In the genomic region with DNA sequence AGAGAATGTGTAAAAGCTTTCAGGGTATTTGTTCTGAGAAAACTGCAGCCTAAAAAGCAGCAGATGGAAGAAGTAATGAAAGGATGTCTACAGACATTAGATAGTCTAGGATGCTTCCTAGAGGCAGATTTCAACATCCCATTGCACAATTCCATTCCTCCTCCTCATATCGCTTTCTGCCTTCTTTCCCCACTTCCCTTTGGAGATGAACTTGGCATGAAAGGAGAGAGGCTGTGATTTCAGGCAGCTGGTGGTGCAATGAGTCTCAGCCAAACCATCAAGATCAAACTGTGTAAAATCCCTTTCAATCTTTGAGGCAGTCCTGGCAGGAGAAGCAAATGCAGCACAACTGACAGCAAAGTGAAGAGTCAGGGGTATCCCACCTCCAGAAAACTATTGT, we compare ENCODE assay signal across 12 cellular contexts.
DNase-seq lines count a peak whose midpoint lies in the region; ATAC-seq and TF ChIP-seq lines count a peak whose summit lies in the region.
"Had no signal": no experiment of that assay in that cellular context is flagged by ENCODE, and none has a peak within 500 bp of the region (broad histone marks: within the 10 kb centered on the region; RNA-seq: fewer than 3 reads in every experiment).

No MANE protein-coding gene starts in this region.

- H3K9me3 ChIP-seq in neural progenitor cell (ENCODE audit: low read depth): no peaks in the 10 kb centered on the region
- H3K9me3 ChIP-seq in SJCRH30 (replicated peaks): no peaks in the 10 kb centered on the region
- H3K9me3 ChIP-seq: SJSA1 had no signal

- H3K4me3 ChIP-seq in AG10803 (ENCODE audit: low read length): no peak overlapping the region
- H3K4me3 ChIP-seq in epithelial cell of proximal tubule (ENCODE audit: low read depth, low read length): no peak overlapping the region
- H3K4me3 ChIP-seq in neural progenitor cell: no peak overlapping the region
- H3K4me3 ChIP-seq in SJCRH30: no peak overlapping the region
- H3K4me3 ChIP-seq: SJSA1 had no signal

- intact Hi-C loops in left colon (cut with DNase I, micrococcal nuclease): no loop called here

- H3K4me1 Mint-ChIP-seq in neural progenitor cell: peaks cover 34% of the 10 kb centered on the region
- H3K4me1 Mint-ChIP-seq: activated naive CD8-positive, alpha-beta T cell treated with anti-CD3 and anti-CD28 coated beads for 36 hours had no signal

- H3K9me3 Mint-ChIP-seq in neural progenitor cell: peaks cover 27% of the 10 kb centered on the region

- H3K4me1 ChIP-seq in neural progenitor cell (peaks cover 22% of the 10 kb centered on the region), SJCRH30 (no peaks in the 10 kb centered on the region; the same call in 1 of the 2 replicates)
- H3K4me1 ChIP-seq: SJSA1 had no signal

- H3K79me2 ChIP-seq in neural progenitor cell (ENCODE audit: low read depth): no peaks in the 10 kb centered on the region

- peak overlapping the region; percentile 8 for H3K27ac Mint-ChIP-seq in neural progenitor cell
- H3K27ac Mint-ChIP-seq: activated naive CD8-positive, alpha-beta T cell treated with anti-CD3 and anti-CD28 coated beads for 36 hours had no signal

- H2AFZ ChIP-seq in neural progenitor cell (replicated peaks): no peak overlapping the region

- TF ChIP-seq CTCF in AG10803 (conservative IDR thresholded peaks at IDR 0.05; ENCODE audit: low read length): no peak
- no peak for TF ChIP-seq CTCF in epithelial cell of proximal tubule (conservative IDR thresholded peaks at IDR 0.05; ENCODE audit: low read depth, low read length)
- TF ChIP-seq CTCF in neural progenitor cell (IDR thresholded peaks at IDR 0.05): no peak

- H3K36me3 Mint-ChIP-seq in neural progenitor cell: peaks cover 5% of the 10 kb centered on the region

- peak; percentile 95 for DNase-seq in AG10803 (ENCODE audit: low read depth)
- peak; percentile 89 for DNase-seq in NCI-H226
- peak; percentile 13 for DNase-seq in epithelial cell of proximal tubule (ENCODE audit: low read depth)
- no peak for DNase-seq in neural progenitor cell (ENCODE audit: low spot score)
- no peak for DNase-seq in substantia nigra (lab: John Stamatoyannopoulos, UW)
- DNase-seq in SJCRH30: no peak
- DNase-seq in left colon: no peak
- no peak for DNase-seq in NCI-H2196 (lab: John Stamatoyannopoulos, UW; ENCODE audit: unreplicated experiment)
- DNase-seq: activated CD4-positive, alpha-beta T cell treated with anti-CD3 and anti-CD28 coated beads, Interleukin-2, amount 50 U/mL, for 4 hours; activated naive CD8-positive, alpha-beta T cell treated with anti-CD3 and anti-CD28 coated beads for 36 hours; NCI-H2227 treated with DMSO at 0.1 percent for 48 hours had no signal

- no peak overlapping the region for H3K4me3 Mint-ChIP-seq in neural progenitor cell
- H3K4me3 Mint-ChIP-seq: activated naive CD8-positive, alpha-beta T cell treated with anti-CD3 and anti-CD28 coated beads for 36 hours had no signal

- H3K4me2 ChIP-seq in neural progenitor cell: no peak overlapping the region

- H3K9ac ChIP-seq in neural progenitor cell: no peak overlapping the region

- no peak for ATAC-seq in left colon

- no peak overlapping the region for H3K27ac ChIP-seq in neural progenitor cell
- H3K27ac ChIP-seq in substantia nigra (ENCODE audit: low read depth, low read length, poor library complexity, severe bottlenecking): no peak overlapping the region
- no peak overlapping the region for H3K27ac ChIP-seq in SJCRH30
- H3K27ac ChIP-seq: SJSA1 had no signal

- H3K27me3 ChIP-seq in neural progenitor cell (no peaks in the 10 kb centered on the region), SJCRH30 (no peaks in the 10 kb centered on the region)
- H3K27me3 ChIP-seq: SJSA1 had no signal

- no peaks in the 10 kb centered on the region for H4K20me1 ChIP-seq in neural progenitor cell (ENCODE audit: low read depth)

- H3F3A ChIP-seq in neural progenitor cell (ENCODE audit: low read depth): no peaks in the 10 kb centered on the region

- peaks cover 3% of the 10 kb centered on the region for H3K27me3 Mint-ChIP-seq in neural progenitor cell (ENCODE audit: insufficient read depth, low read depth)
- H3K27me3 Mint-ChIP-seq: activated naive CD8-positive, alpha-beta T cell treated with anti-CD3 and anti-CD28 coated beads for 36 hours had no signal

- H3K36me3 ChIP-seq in neural progenitor cell (no peaks in the 10 kb centered on the region), SJCRH30 (no peaks in the 10 kb centered on the region)
- H3K36me3 ChIP-seq: SJSA1 had no signal

Comparison
In these comparisons a context has a peak if more than half of its experiments do, and no peak if none do; other contexts are left out.
1. DNase-seq: peak in AG10803 (single experiment), NCI-H226 (single experiment) and epithelial cell of proximal tubule (single experiment); none in neural progenitor cell (single experiment), substantia nigra (0 of 49), SJCRH30 (0 of 2), left colon (0 of 2) and NCI-H2196 (single experiment).